Comparison of ENCODE assay signal across 16 cellular contexts in genomic region chr15:56587686-56588085, GRCh38.
DNase-seq lines count a peak whose midpoint lies in the region; ATAC-seq, FAIRE-seq and TF ChIP-seq lines count a peak whose summit lies in the region.
"Had no signal": no experiment of that assay in that cellular context is flagged by ENCODE, and none has a peak within 500 bp of the region (broad histone marks: within the 10 kb centered on the region; RNA-seq: fewer than 3 reads in every experiment).

No MANE protein-coding gene starts in this region.

- TF ChIP-seq CTCF in fibroblast of mammary gland (conservative IDR thresholded peaks at IDR 0.05; ENCODE audit: control insufficient read depth, insufficient read depth, low read depth, low read length): no peak
- TF ChIP-seq CTCF in retinal pigment epithelial cell (conservative IDR thresholded peaks at IDR 0.05; ENCODE audit: low read depth, low read length): no peak

- no peak overlapping the region for H3K4me3 ChIP-seq in fibroblast of mammary gland (ENCODE audit: control insufficient read depth, low read depth, low read length)
- H3K4me3 ChIP-seq in retinal pigment epithelial cell (ENCODE audit: low read length): no peak overlapping the region
- H3K4me3 ChIP-seq: GM12878 had no signal

- no peak for ATAC-seq in HG03457 (IDR thresholded peaks at IDR 0.05; ENCODE audit: unreplicated experiment)
- ATAC-seq in GM21825 (IDR thresholded peaks at IDR 0.05; ENCODE audit: unreplicated experiment): no peak
- ATAC-seq: GM12878 had no signal

- FAIRE-seq in RCC 7860 (lab: Jason Lieb, UNC): peak; percentile 35
- FAIRE-seq: GM18507 had no signal

- DNase-seq in ELR (ENCODE audit: low read depth) (peak; percentile 30), RCC 7860 (ENCODE audit: low spot score) (peak; percentile 32), fibroblast of mammary gland (ENCODE audit: low read depth) (peak; percentile 6), retinal pigment epithelial cell (ENCODE audit: low read depth) (peak; percentile 36), DMS53 (lab: John Stamatoyannopoulos, UW) (no peak)
- DNase-seq: BE2C, Kasumi-1, MV-4-11, NCI-H1417 treated with DMSO at 0.1 percent for 48 hours, NCI-H2029 treated with DMSO at 0.1 percent for 48 hours, NCI-H510A treated with DMSO at 0.1 percent for 48 hours, RPMI8226 had no signal
